32 cellular contexts compared by ENCODE assay signal in the genomic region with DNA sequence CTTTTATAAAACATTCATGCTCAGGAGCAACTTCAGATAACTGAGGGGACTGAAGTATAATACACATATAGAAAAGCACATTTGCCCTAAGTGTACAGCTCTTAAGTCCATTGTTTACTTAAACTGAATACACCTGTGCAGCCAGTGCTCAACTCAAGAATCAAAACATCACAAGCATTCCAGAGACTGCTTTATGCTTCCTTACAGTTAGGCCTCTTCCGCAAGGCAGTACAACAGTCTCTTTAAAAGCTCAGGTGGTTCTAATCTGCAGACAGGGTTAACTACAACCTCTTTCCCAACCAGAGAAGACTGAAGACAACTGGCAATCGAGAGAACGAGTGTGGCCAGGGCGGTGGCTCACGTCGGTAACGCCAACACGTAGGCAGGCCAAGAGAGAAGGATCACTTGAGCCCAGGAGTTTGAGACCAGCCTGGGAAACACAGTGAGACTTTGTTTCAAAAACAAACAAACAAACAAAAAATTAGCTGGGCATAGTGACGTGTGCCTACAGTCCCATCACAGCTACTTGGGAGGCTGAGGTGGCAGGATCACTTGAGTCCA.
"Had no signal": no experiment of that assay in that cellular context is flagged by ENCODE, and none has a peak within 500 bp of the region (broad histone marks: within the 10 kb centered on the region; RNA-seq: fewer than 3 reads in every experiment).

No MANE protein-coding gene starts in this region.

- H3K4me1 Mint-ChIP-seq: activated CD4-positive, alpha-beta T cell treated with anti-CD3 and anti-CD28 coated beads, Interleukin-2, amount 10 ng/mL, durations not matched to agents 24 days and 14 days had no signal

- FAIRE-seq: astrocyte, TTC549 had no signal

- H3K4me3 Mint-ChIP-seq: activated CD4-positive, alpha-beta T cell treated with anti-CD3 and anti-CD28 coated beads, Interleukin-2, amount 10 ng/mL, durations not matched to agents 24 days and 14 days; activated CD8-positive, alpha-beta T cell treated with anti-CD3 and anti-CD28 coated beads for 36 hours; activated naive CD4-positive, alpha-beta T cell treated with anti-CD3 and anti-CD28 coated beads for 36 hours; activated T-cell treated with anti-CD3 and anti-CD28 coated beads, Interleukin-2, amount 50 U/mL, for 24 hours; T-helper 1 cell treated with Interleukin-12 subunit alpha and Interleukin-12 subunit beta and Interleukin-4 antibody, amounts not matched to agents 30 μg/mL and 1 μg/mL, for 36 hours; T-helper 2 cell treated with Interferon-gamma antibody and Interleukin-4, amounts not matched to agents 5 μg/mL and 100 μg/mL, for 36 hours had no signal

- H3K27me3 ChIP-seq: adrenal gland, body of pancreas, breast epithelium, Peyer's patch, SJSA1 had no signal

- H3K9me3 ChIP-seq: adrenal gland, body of pancreas, breast epithelium, Peyer's patch, SK-N-SH had no signal

- H3K27ac Mint-ChIP-seq: activated CD4-positive, alpha-beta T cell treated with anti-CD3 and anti-CD28 coated beads, Interleukin-2, amount 10 ng/mL, durations not matched to agents 24 days and 14 days; activated CD8-positive, alpha-beta T cell treated with anti-CD3 and anti-CD28 coated beads for 36 hours; activated naive CD4-positive, alpha-beta T cell treated with anti-CD3 and anti-CD28 coated beads for 36 hours; activated T-cell treated with anti-CD3 and anti-CD28 coated beads, Interleukin-2, amount 50 U/mL, for 24 hours; T-helper 1 cell treated with Interleukin-12 subunit alpha and Interleukin-12 subunit beta and Interleukin-4 antibody, amounts not matched to agents 30 μg/mL and 1 μg/mL, for 36 hours; T-helper 2 cell treated with Interferon-gamma antibody and Interleukin-4, amounts not matched to agents 5 μg/mL and 100 μg/mL, for 36 hours had no signal

- H3K27ac ChIP-seq: adrenal gland, breast epithelium, KMS-11, Peyer's patch, SJSA1 had no signal

- DNase-seq: activated CD4-positive, alpha-beta T cell treated with anti-CD3 and anti-CD28 coated beads, Interleukin-2, amount 10 ng/mL, durations not matched to agents 24 days and 14 days; activated CD4-positive, alpha-beta T cell treated with anti-CD3 and anti-CD28 coated beads, Interleukin-2, amount 50 U/mL, for 4 hours; activated CD8-positive, alpha-beta T cell treated with anti-CD3 and anti-CD28 coated beads for 36 hours; activated gamma-delta T cell treated with Interleukin-2 at 50 U/mL for 16 hours; activated naive CD4-positive, alpha-beta T cell treated with anti-CD3 and anti-CD28 coated beads for 36 hours; activated T-cell treated with anti-CD3 and anti-CD28 coated beads, Interleukin-2, amount 50 U/mL, for 24 hours; adrenal gland; MM.1S; MV-4-11; NCI-H1092; NCI-H1436 treated with DMSO at 0.1 percent for 48 hours; NCI-H1694 treated with DMSO at 0.1 percent for 48 hours; NCI-H2029; NCI-H2171 treated with DMSO at 0.1 percent for 48 hours; NCI-H2227 treated with DMSO at 0.1 percent for 48 hours; NCI-H446; NCI-H524 treated with DMSO at 0.1 percent for 48 hours; NCI-H748 treated with DMSO at 0.1 percent for 48 hours; NK-92 treated with Interleukin-12 subunit alpha and Interleukin-12 subunit beta, amount 100 ng/mL, for 24 hours; PC-3; Peyer's patch; RPMI8226; SHP77 treated with DMSO at 0.1 percent for 48 hours; SK-N-SH had no signal

- ATAC-seq: activated CD8-positive, alpha-beta T cell treated with anti-CD3 and anti-CD28 coated beads for 36 hours; PC-3 had no signal

- H3K4me3 ChIP-seq: adrenal gland, body of pancreas, breast epithelium, Peyer's patch, SJSA1 had no signal

- H3K27me3 Mint-ChIP-seq: activated CD4-positive, alpha-beta T cell treated with anti-CD3 and anti-CD28 coated beads, Interleukin-2, amount 10 ng/mL, durations not matched to agents 24 days and 14 days; activated CD8-positive, alpha-beta T cell treated with anti-CD3 and anti-CD28 coated beads for 36 hours; activated T-cell treated with anti-CD3 and anti-CD28 coated beads, Interleukin-2, amount 50 U/mL, for 24 hours had no signal

- H3K4me1 ChIP-seq: adrenal gland, breast epithelium, Peyer's patch, SJSA1 had no signal
